ENCODE assay signal across 1 cellular context in the genomic region with DNA sequence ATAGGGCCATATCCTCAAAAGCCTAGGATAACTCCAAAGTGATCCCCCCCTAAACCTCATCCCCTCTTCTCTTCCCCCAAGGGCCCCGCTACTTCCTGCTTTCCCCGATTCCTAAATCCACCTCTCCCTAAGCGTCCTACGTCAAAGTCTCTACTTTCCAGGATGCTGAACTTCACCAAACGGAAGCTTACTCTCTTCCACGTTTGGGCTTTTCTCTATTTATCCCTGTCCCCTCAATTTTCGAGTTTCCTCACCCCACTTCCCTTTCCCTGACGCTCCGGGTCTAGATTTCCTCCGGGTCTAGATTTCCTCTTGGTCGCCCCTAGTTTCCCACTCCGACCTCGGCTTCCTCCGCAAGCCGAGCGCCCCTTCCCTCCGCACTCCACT.
TF ChIP-seq lines count a peak whose summit lies in the region.

No MANE protein-coding gene starts in this region.

TF ChIP-seq in IMR-90, 13 proteins besides CTCF, POLR2A, EP300 and RAD21:
- no peak for TF ChIP-seq MXI1 (IDR thresholded peaks at IDR 0.05; ENCODE audit: borderline replicate concordance, low read depth, low read length)
- TF ChIP-seq SMC3 (IDR thresholded peaks at IDR 0.05; ENCODE audit: low read depth, low read length): no peak
TF ChIP-seq in IMR-90: peak in this region for 0.
